Comparison of ENCODE assay signal across 6 cellular contexts in genomic region chr11:47259178-47259977, GRCh38. TPM values are rescaled to one million over a fixed set of nuclear protein-coding genes. Genes with fewer than 3 reads are reported as not detected.
A peak's percentile ranks its signal among the peaks of the same experiment; 100 is the strongest.
DNase-seq lines count a peak whose midpoint lies in the region; ATAC-seq and TF ChIP-seq lines count a peak whose summit lies in the region.

No MANE protein-coding gene starts in this region.

- H3K4me3 ChIP-seq in GM12875 (ENCODE audit: low read depth, low read length): no peak overlapping the region
- H3K4me3 ChIP-seq in OCI-LY3 (ENCODE audit: low read length): no peak overlapping the region
- H3K4me3 ChIP-seq in choroid plexus epithelial cell (ENCODE audit: low read depth, low read length): no peak overlapping the region
- no peak overlapping the region for H3K4me3 ChIP-seq in prostate gland

- H3K79me2 ChIP-seq in OCI-LY3 (ENCODE audit: low read length): no peaks in the 10 kb centered on the region

- DNase-seq in choroid plexus epithelial cell (ENCODE audit: low read depth) (peak; percentile 61), prostate gland (ENCODE audit: low spot score) (peak; percentile 31), NCI-H510A (lab: John Stamatoyannopoulos, UW) (no peak)

- TF ChIP-seq CTCF in GM12875 (IDR thresholded peaks at IDR 0.05; ENCODE audit: borderline replicate concordance, insufficient read depth, low read depth, low read length) (peak; percentile 70), OCI-LY3 (IDR thresholded peaks at IDR 0.05; ENCODE audit: low read depth, low read length) (peak; percentile 66), choroid plexus epithelial cell (conservative IDR thresholded peaks at IDR 0.05; ENCODE audit: low read depth, low read length) (peak; percentile 88), prostate gland (IDR thresholded peaks at IDR 0.05) (peak; percentile 18 to 72 (median 61))

- H3K4me1 ChIP-seq in OCI-LY3 (ENCODE audit: low read length) (no peaks in the 10 kb centered on the region), prostate gland (replicated peaks) (peaks cover 37% of the 10 kb centered on the region)

- no peak overlapping the region for H3K9ac ChIP-seq in OCI-LY3 (ENCODE audit: low read length)

- WGBS in prostate gland: 33% methylated on average over 10 of the region's 10 CpGs

- ATAC-seq in GM21619 (IDR thresholded peaks at IDR 0.05; ENCODE audit: unreplicated experiment): no peak

- no peaks in the 10 kb centered on the region for H3K27me3 ChIP-seq in OCI-LY3 (ENCODE audit: low read depth, low read length)
- H3K27me3 ChIP-seq in prostate gland (replicated peaks; ENCODE audit: insufficient read depth): no peaks in the 10 kb centered on the region

- H3K9me3 ChIP-seq in OCI-LY3 (ENCODE audit: insufficient read depth, low read length) (no peaks in the 10 kb centered on the region), prostate gland (no peaks in the 10 kb centered on the region)

- H3K36me3 ChIP-seq in OCI-LY3 (replicated peaks; ENCODE audit: low read depth, low read length) (no peaks in the 10 kb centered on the region), prostate gland (no peaks in the 10 kb centered on the region)

- no peaks in the 10 kb centered on the region for H4K20me1 ChIP-seq in OCI-LY3 (ENCODE audit: insufficient read depth, low read length)

- no peak for TF ChIP-seq POLR2A in prostate gland (IDR thresholded peaks at IDR 0.05)

- H3K27ac ChIP-seq in OCI-LY3 (ENCODE audit: low read length) (no peak overlapping the region), prostate gland (peak overlapping the region; percentile 70 to 79)

- 0 out of 2 replicates have a peak overlapping the region, but pooled peaks have one; percentile 11 for H3K4me2 ChIP-seq in OCI-LY3 (ENCODE audit: low read length)

- H2AFZ ChIP-seq in OCI-LY3 (ENCODE audit: low read depth, low read length): no peak overlapping the region

- intact Hi-C loops in prostate gland (cut with DNase I): loop anchor here (5.0 kb wide), 1 partner anchor 98 kb away; no protein-coding TSS in a partner anchor

RNA-seq across cellular contexts. Expression of gene NR1H3, which starts 1.6 kb away (rescaled TPM):
- 10 to 100 TPM; 31.8 to 34.2 TPM for total RNA-seq in prostate gland

RNA-seq across cellular contexts. Expression of gene MADD, which starts 10.6 kb away (rescaled TPM):
- total RNA-seq in prostate gland: 10 to 100 TPM; 53.6 to 87.3 TPM

RNA-seq across cellular contexts. Expression of gene ACP2, which starts 10.8 kb away (rescaled TPM):
- total RNA-seq in prostate gland: 100 to 1,000 TPM in 1 of 2 donors, 10 to 100 TPM in 1; 94.6 to 104 TPM

RNA-seq across cellular contexts. Expression of gene DDB2, which starts 44.6 kb away (rescaled TPM):
- total RNA-seq in prostate gland: 10 to 100 TPM; 27.4 to 41.3 TPM
